8 cellular contexts compared by ENCODE assay signal in genomic region chr6:118871331-118871730, GRCh38.
"Had no signal": no experiment of that assay in that cellular context is flagged by ENCODE, and none has a peak within 500 bp of the region (broad histone marks: within the 10 kb centered on the region; RNA-seq: fewer than 3 reads in every experiment).

No MANE protein-coding gene starts in this region.

- H3K9me3 Mint-ChIP-seq: GM23338, HFFc6 had no signal

- H3K4me2 ChIP-seq: GM23338 had no signal

- H3K27ac Mint-ChIP-seq: GM23338, HFFc6 had no signal

- H3K4me3 Mint-ChIP-seq: GM23338, HFFc6 had no signal

- ATAC-seq: GM23338, HCT116, K562 had no signal

- DNase-seq: H7, HFFc6, IMR-90 had no signal

- H3K36me3 ChIP-seq: HAP-1 had no signal

- H2AFZ ChIP-seq: GM23338 had no signal

- H3K9me3 ChIP-seq: HAP-1 had no signal

- H3K4me3 ChIP-seq: GM23338, HAP-1, K562 had no signal

- H3K4me1 ChIP-seq: HAP-1 had no signal

- FAIRE-seq: HTR-8/SVneo, K562 had no signal
